8 cellular contexts compared by ENCODE assay signal in genomic region chr11:95680169-95680929, GRCh38.
DNase-seq lines count a peak whose midpoint lies in the region; ATAC-seq and TF ChIP-seq lines count a peak whose summit lies in the region.

No MANE protein-coding gene starts in this region.

- H3K4me3 ChIP-seq in epithelial cell of esophagus (ENCODE audit: low read length) (no peak overlapping the region), transverse colon (no peak overlapping the region), dorsolateral prefrontal cortex (no peak overlapping the region)

- H3K9me3 Mint-ChIP-seq in progenitor cell of endocrine pancreas (ENCODE audit: low read depth): no peaks in the 10 kb centered on the region

- no peak overlapping the region for H3K27ac Mint-ChIP-seq in progenitor cell of endocrine pancreas

- H3K36me3 ChIP-seq in transverse colon: no peaks in the 10 kb centered on the region

- no peaks in the 10 kb centered on the region for H3K27me3 Mint-ChIP-seq in progenitor cell of endocrine pancreas

- H3K27ac ChIP-seq in transverse colon: peak overlapping the region in 3 of 4 donors; percentile 31 to 46 (median 40)
- peak overlapping the region in 1 of 59 donors; percentile 49 for H3K27ac ChIP-seq in dorsolateral prefrontal cortex

- no peaks in the 10 kb centered on the region for H3K9me3 ChIP-seq in transverse colon

- H3K36me3 Mint-ChIP-seq in progenitor cell of endocrine pancreas (ENCODE audit: insufficient read depth): no peaks in the 10 kb centered on the region

- no peak overlapping the region for H3K4me3 Mint-ChIP-seq in progenitor cell of endocrine pancreas (ENCODE audit: low read depth)

- TF ChIP-seq POLR2A in transverse colon (IDR thresholded peaks at IDR 0.05): no peak

- peaks cover 5% of the 10 kb centered on the region for H3K4me1 Mint-ChIP-seq in progenitor cell of endocrine pancreas (ENCODE audit: low read depth)

- H3K4me1 ChIP-seq in transverse colon: peaks cover 0 to 13% (median 2%) of the 10 kb centered on the region in 4 donors

- in situ Hi-C loops in transverse colon (cut with MboI; ENCODE audit: low pct_ligation_motif_present in 1 of 4, low pct_unique_long_range_greater_than_20kb in 1 of 4, low sequenced_read_pairs in 3 of 4): no loop called here

- no peak for TF ChIP-seq EP300 in transverse colon (IDR thresholded peaks at IDR 0.05; ENCODE audit: low read depth)

- 52 to 74% methylated on average over 3 of the region's 3 CpGs for WGBS in transverse colon (ENCODE audit: low coverage in 1 of 2), 2 donors

- DNase-seq in AG20443 (ENCODE audit: low spot score): peak; percentile 75
- peak; percentile 25 for DNase-seq in GM20000 (ENCODE audit: low spot score)
- DNase-seq in epithelial cell of esophagus (ENCODE audit: low read depth): peak; percentile 55
- no peak for DNase-seq in transverse colon
- DNase-seq in dorsolateral prefrontal cortex: no peak
- no peak for DNase-seq in NCI-H1417 treated with DMSO at 0.1 percent for 48 hours (lab: John Stamatoyannopoulos, UW)
- no peak for DNase-seq in progenitor cell of endocrine pancreas (ENCODE audit: low spot score, unreplicated experiment)

- TF ChIP-seq CTCF in GM20000 (IDR thresholded peaks at IDR 0.05; ENCODE audit: extremely low read depth, missing control alignments) (no peak), epithelial cell of esophagus (IDR thresholded peaks at IDR 0.05; ENCODE audit: insufficient read depth, low read depth, low read length, missing control alignments) (no peak), transverse colon (IDR thresholded peaks at IDR 0.05) (no peak), dorsolateral prefrontal cortex (IDR thresholded peaks at IDR 0.05 in 54 of 56, conservative IDR thresholded peaks at IDR 0.05 in 2 of 56; ENCODE audit: low read depth in 1 of 56, partially characterized antibody in 56 of 56) (no peak), progenitor cell of endocrine pancreas (IDR thresholded peaks at IDR 0.05; ENCODE audit: unreplicated experiment) (no peak)

- intact Hi-C loops in transverse colon (cut with DNase I; ENCODE audit: low total_unique reads): no loop called here
- intact Hi-C loops in dorsolateral prefrontal cortex (cut with DNase I): no loop called here

- peak; percentile 45 for ATAC-seq in HG03565 (IDR thresholded peaks at IDR 0.05; ENCODE audit: unreplicated experiment)

- H3K27me3 ChIP-seq in transverse colon: no peaks in the 10 kb centered on the region
- H3K27me3 ChIP-seq in dorsolateral prefrontal cortex: no peaks in the 10 kb centered on the region

Comparison
In these comparisons a context has a peak if more than half of its experiments do, and no peak if none do; other contexts are left out.
1. DNase-seq: peak in AG20443 (single experiment), GM20000 (single experiment) and epithelial cell of esophagus (single experiment); none in transverse colon (single experiment), dorsolateral prefrontal cortex (0 of 10), NCI-H1417 treated with DMSO at 0.1 percent for 48 hours (single experiment) and progenitor cell of endocrine pancreas (single experiment).